In the genomic region with DNA sequence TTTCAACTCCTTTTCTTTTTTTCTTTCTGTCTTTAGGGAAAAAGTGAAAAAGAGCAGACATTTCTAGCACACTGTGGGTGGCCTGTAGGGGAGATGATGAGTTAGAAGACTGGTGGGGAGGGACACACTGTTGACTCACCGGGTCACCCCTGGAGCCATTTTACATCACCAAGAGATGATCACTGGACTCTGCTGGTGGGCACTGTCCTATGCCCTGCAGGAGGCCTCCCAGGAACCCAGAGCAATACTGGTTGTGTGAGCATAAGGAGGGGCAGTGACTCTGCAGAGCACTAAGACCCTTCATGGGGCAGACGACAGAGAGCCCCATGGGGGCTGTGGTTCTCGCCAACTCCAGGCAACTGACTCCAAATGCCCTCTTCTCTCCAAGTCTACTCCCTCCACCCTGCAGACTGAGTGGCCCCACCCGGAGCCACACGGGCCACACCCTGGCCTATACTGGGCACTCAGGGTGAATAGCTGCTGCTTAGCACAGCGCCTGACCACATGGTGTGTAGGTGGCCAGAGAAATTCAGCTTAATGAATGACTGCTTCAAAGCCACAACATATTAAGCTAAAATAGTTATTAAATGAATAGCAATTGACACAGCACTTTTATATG, we compare ENCODE assay signal across 15 cellular contexts.
"Had no signal": no experiment of that assay in that cellular context is flagged by ENCODE, and none has a peak within 500 bp of the region (broad histone marks: within the 10 kb centered on the region; RNA-seq: fewer than 3 reads in every experiment).

No MANE protein-coding gene starts in this region.

- H3K27me3 ChIP-seq: hepatocyte had no signal

- H3K27ac Mint-ChIP-seq: nephron progenitor cell; stimulated activated naive CD8-positive, alpha-beta T cell treated with anti-CD3 and anti-CD28 coated beads, Interleukin-15, Interleukin-2, amounts not matched to agents 100 ng/mL and 50 ng/mL, for 24 hours had no signal

- H3K4me3 ChIP-seq: adrenal gland, hepatocyte, lung had no signal

- H3K9me3 Mint-ChIP-seq: nephron progenitor cell; stimulated activated naive CD8-positive, alpha-beta T cell treated with anti-CD3 and anti-CD28 coated beads, Interleukin-15, Interleukin-2, amounts not matched to agents 100 ng/mL and 50 ng/mL, for 24 hours had no signal

- H3K27ac ChIP-seq: adrenal gland, epithelial cell of prostate, hepatocyte had no signal

- H3K4me3 Mint-ChIP-seq: nephron progenitor cell; stimulated activated naive CD8-positive, alpha-beta T cell treated with anti-CD3 and anti-CD28 coated beads, Interleukin-15, Interleukin-2, amounts not matched to agents 100 ng/mL and 50 ng/mL, for 24 hours had no signal

- DNase-seq: activated CD4-positive, alpha-beta T cell treated with anti-CD3 and anti-CD28 coated beads, Interleukin-2, amount 50 U/mL, for 1 hour; activated naive CD4-positive, alpha-beta T cell treated with anti-CD3 and anti-CD28 coated beads, Interleukin-2, amount 50 U/mL, for 16 hours; activated T-cell treated with anti-CD3 and anti-CD28 coated beads, Interleukin-2, amount 50 U/mL, for 1 hour; central memory CD4-positive, alpha-beta T cell; cortex of kidney; effector memory CD4-positive, alpha-beta T cell; kidney glomerular epithelial cell; nephron progenitor cell; stimulated activated CD4-positive, alpha-beta T cell treated with anti-CD3 and anti-CD28 coated beads, Interleukin-15, amount 100 ng/mL, for 24 hours; stimulated activated CD4-positive, alpha-beta T cell treated with anti-CD3 and anti-CD28 coated beads, Interleukin-4, amount 100 ng/mL, for 24 hours had no signal

- H3K9me3 ChIP-seq: adrenal gland had no signal

- H3K36me3 ChIP-seq: adrenal gland had no signal
